In the genomic region with DNA sequence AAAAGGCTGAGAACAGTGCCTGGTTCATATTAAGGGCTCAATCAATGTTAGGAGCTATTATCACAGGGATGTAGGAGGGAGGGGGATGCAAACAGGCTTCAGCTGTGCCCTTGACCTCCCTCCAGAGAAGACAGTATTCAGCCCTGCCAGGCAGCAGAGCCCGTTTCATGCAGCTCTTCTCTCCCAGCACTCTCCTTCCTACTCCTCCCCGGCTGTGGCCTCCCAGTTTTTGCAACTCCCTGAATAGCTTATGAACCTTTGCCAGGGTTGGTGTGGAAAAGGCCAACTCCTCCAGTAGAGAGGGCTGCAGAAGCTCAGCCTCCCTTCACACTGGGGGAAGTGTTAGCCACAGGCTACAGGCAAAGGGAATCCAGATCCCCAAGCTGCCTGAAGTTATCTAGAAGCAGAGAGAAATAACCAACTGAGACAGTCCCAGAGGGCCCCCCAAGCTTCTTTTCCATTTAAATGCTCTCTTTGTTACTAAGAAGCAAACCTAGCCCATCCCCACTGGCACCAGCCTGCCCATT, we compare ENCODE assay signal across 20 cellular contexts. TPM values are rescaled to one million over a fixed set of nuclear protein-coding genes. Genes with fewer than 3 reads are reported as not detected.
DNase-seq lines count a peak whose midpoint lies in the region; ATAC-seq and TF ChIP-seq lines count a peak whose summit lies in the region.
"Had no signal": no experiment of that assay in that cellular context is flagged by ENCODE, and none has a peak within 500 bp of the region (broad histone marks: within the 10 kb centered on the region; RNA-seq: fewer than 3 reads in every experiment).

No MANE protein-coding gene starts in this region.

- intact Hi-C loops in left ventricle myocardium superior (cut with micrococcal nuclease) = no loop called here
- intact Hi-C loops in activated CD8-positive, alpha-beta T cell treated with anti-CD3 and anti-CD28 coated beads for 36 hours (cut with micrococcal nuclease) = no loop called here

- H3K4me3 ChIP-seq in parathyroid adenoma (ENCODE audit: low read depth, low read length) = no peak overlapping the region

- no peaks in the 10 kb centered on the region for H3K9me3 ChIP-seq in parathyroid adenoma (ENCODE audit: control insufficient read depth, low read length)

- TF ChIP-seq CTCF in brain (conservative IDR thresholded peaks at IDR 0.05) (no peak), parathyroid adenoma (IDR thresholded peaks at IDR 0.05) (no peak)
- no peak for TF ChIP-seq CTCF in activated CD8-positive, alpha-beta T cell treated with anti-CD3 and anti-CD28 coated beads for 36 hours (IDR thresholded peaks at IDR 0.05)

- POLR2A ChIA-PET in activated CD8-positive, alpha-beta T cell treated with anti-CD3 and anti-CD28 coated beads for 36 hours (lab: Charles Lee) = interaction anchor here (0.6 kb wide), 1 partner anchor 234 kb away, joined by 3 read pairs; no protein-coding TSS in a partner anchor

- CTCF ChIA-PET in activated CD8-positive, alpha-beta T cell treated with anti-CD3 and anti-CD28 coated beads for 36 hours (lab: Charles Lee) = no interaction called here

- peaks cover 0 to 7% (median under 1%) of the 10 kb centered on the region in 5 experiments for H3K9me3 Mint-ChIP-seq in brain
- no peaks in the 10 kb centered on the region for H3K9me3 Mint-ChIP-seq in activated CD8-positive, alpha-beta T cell treated with anti-CD3 and anti-CD28 coated beads for 36 hours
- no peaks in the 10 kb centered on the region for H3K9me3 Mint-ChIP-seq in activated T-cell treated with anti-CD3 and anti-CD28 coated beads, Interleukin-2, amount 50 U/mL, for 24 hours
- H3K9me3 Mint-ChIP-seq: activated naive CD8-positive, alpha-beta T cell treated with anti-CD3 and anti-CD28 coated beads, Interleukin-2, amount 50 U/mL, for 24 hours; activated T-cell treated with anti-CD3 and anti-CD28 coated beads, Interleukin-2, amount 50 U/mL, for 4 hours had no signal

- no peak overlapping the region for H3K4me2 ChIP-seq in parathyroid adenoma (ENCODE audit: low read length)
- H3K4me2 ChIP-seq: KMS-11 had no signal

- peaks cover 6% of the 10 kb centered on the region for H3K4me1 ChIP-seq in parathyroid adenoma

- no peaks in the 10 kb centered on the region for H3K79me2 ChIP-seq in parathyroid adenoma

- H3K36me3 Mint-ChIP-seq in brain = no peaks in the 10 kb centered on the region
- no peaks in the 10 kb centered on the region for H3K36me3 Mint-ChIP-seq in activated CD8-positive, alpha-beta T cell treated with anti-CD3 and anti-CD28 coated beads for 36 hours (ENCODE audit: low read depth)
- no peaks in the 10 kb centered on the region for H3K36me3 Mint-ChIP-seq in activated T-cell treated with anti-CD3 and anti-CD28 coated beads, Interleukin-2, amount 50 U/mL, for 24 hours (ENCODE audit: low read depth)

- peak; percentile 94 for ATAC-seq in left ventricle myocardium superior
- ATAC-seq in activated CD8-positive, alpha-beta T cell treated with anti-CD3 and anti-CD28 coated beads for 36 hours = no peak
- ATAC-seq: activated naive CD8-positive, alpha-beta T cell treated with anti-CD3 and anti-CD28 coated beads, Interleukin-2, amount 50 U/mL, for 24 hours; activated T-cell treated with anti-CD3 and anti-CD28 coated beads, Interleukin-2, amount 50 U/mL, for 4 hours had no signal

- no peaks in the 10 kb centered on the region for H3K27me3 Mint-ChIP-seq in brain
- H3K27me3 Mint-ChIP-seq in activated CD8-positive, alpha-beta T cell treated with anti-CD3 and anti-CD28 coated beads for 36 hours = no peaks in the 10 kb centered on the region
- H3K27me3 Mint-ChIP-seq in activated T-cell treated with anti-CD3 and anti-CD28 coated beads, Interleukin-2, amount 50 U/mL, for 24 hours = peaks cover 9% of the 10 kb centered on the region
- H3K27me3 Mint-ChIP-seq: activated naive CD8-positive, alpha-beta T cell treated with anti-CD3 and anti-CD28 coated beads, Interleukin-2, amount 50 U/mL, for 24 hours had no signal

- no peak overlapping the region for H3K27ac ChIP-seq in parathyroid adenoma
- H3K27ac ChIP-seq: KMS-11 had no signal

- H3K27ac Mint-ChIP-seq in brain = peak overlapping the region in 3 of 5 experiments; percentile 57 to 70 (median 64)
- no peak overlapping the region for H3K27ac Mint-ChIP-seq in activated CD8-positive, alpha-beta T cell treated with anti-CD3 and anti-CD28 coated beads for 36 hours
- no peak overlapping the region for H3K27ac Mint-ChIP-seq in activated T-cell treated with anti-CD3 and anti-CD28 coated beads, Interleukin-2, amount 50 U/mL, for 24 hours
- H3K27ac Mint-ChIP-seq: activated naive CD8-positive, alpha-beta T cell treated with anti-CD3 and anti-CD28 coated beads, Interleukin-2, amount 50 U/mL, for 24 hours had no signal

- H3K9ac ChIP-seq in parathyroid adenoma = no peak overlapping the region
- H3K9ac ChIP-seq: KMS-11 had no signal

- H3K27me3 ChIP-seq in parathyroid adenoma (ENCODE audit: control insufficient read depth, insufficient read depth, low read length) = no peaks in the 10 kb centered on the region

- peak; percentile 21 for DNase-seq in ELF-1 (ENCODE audit: low read depth, low spot score)
- peak; percentile 45 for DNase-seq in left ventricle myocardium superior
- DNase-seq in activated CD8-positive, alpha-beta T cell treated with anti-CD3 and anti-CD28 coated beads for 36 hours = no peak
- DNase-seq in OCI-M2 (lab: John Stamatoyannopoulos, UW; ENCODE audit: unreplicated experiment) = no peak
- no peak for DNase-seq in NCI-H524 treated with DMSO at 0.1 percent for 48 hours (lab: John Stamatoyannopoulos, UW)
- DNase-seq in activated T-cell treated with anti-CD3 and anti-CD28 coated beads, Interleukin-2, amount 50 U/mL, for 24 hours = no peak
- DNase-seq: activated CD4-positive, alpha-beta T cell treated with anti-CD3 and anti-CD28 coated beads for 4 hours; activated naive CD8-positive, alpha-beta T cell treated with anti-CD3 and anti-CD28 coated beads, Interleukin-2, amount 50 U/mL, for 24 hours; activated T-cell treated with anti-CD3 and anti-CD28 coated beads, Interleukin-2, amount 50 U/mL, for 4 hours; NCI-H1436; NCI-H69; stimulated activated CD4-positive, alpha-beta T cell treated with anti-CD3 and anti-CD28 coated beads, Interleukin-12 subunit alpha, Interleukin-12 subunit beta, amount 100 ng/mL, for 4 hours; T-helper 1 cell had no signal

- H3K4me3 Mint-ChIP-seq in brain = peak overlapping the region in 1 of 5 experiments; percentile 40
- no peak overlapping the region for H3K4me3 Mint-ChIP-seq in activated CD8-positive, alpha-beta T cell treated with anti-CD3 and anti-CD28 coated beads for 36 hours
- no peak overlapping the region for H3K4me3 Mint-ChIP-seq in activated T-cell treated with anti-CD3 and anti-CD28 coated beads, Interleukin-2, amount 50 U/mL, for 24 hours
- H3K4me3 Mint-ChIP-seq: activated naive CD8-positive, alpha-beta T cell treated with anti-CD3 and anti-CD28 coated beads, Interleukin-2, amount 50 U/mL, for 24 hours; activated T-cell treated with anti-CD3 and anti-CD28 coated beads, Interleukin-2, amount 50 U/mL, for 4 hours had no signal

- H2AFZ ChIP-seq in parathyroid adenoma = peak overlapping the region; percentile 7

- no peaks in the 10 kb centered on the region for H3K36me3 ChIP-seq in parathyroid adenoma (ENCODE audit: control insufficient read depth, insufficient read depth, low read length)

- peaks cover 6% of the 10 kb centered on the region for H3K4me1 Mint-ChIP-seq in brain
- H3K4me1 Mint-ChIP-seq in activated CD8-positive, alpha-beta T cell treated with anti-CD3 and anti-CD28 coated beads for 36 hours (ENCODE audit: low read depth) = no peaks in the 10 kb centered on the region
- no peaks in the 10 kb centered on the region for H3K4me1 Mint-ChIP-seq in activated T-cell treated with anti-CD3 and anti-CD28 coated beads, Interleukin-2, amount 50 U/mL, for 24 hours (ENCODE audit: low read depth)
- H3K4me1 Mint-ChIP-seq: activated naive CD8-positive, alpha-beta T cell treated with anti-CD3 and anti-CD28 coated beads, Interleukin-2, amount 50 U/mL, for 24 hours had no signal

RNA-seq across cellular contexts. Expression of a gene that starts 31.7 kb away (rescaled TPM):
- 18.8 TPM for polyA plus RNA-seq in brain (ENCODE audit: insufficient read depth, low read depth, low replicate concordance)
- 25.9 TPM for total RNA-seq in left ventricle myocardium superior
- total RNA-seq in activated CD8-positive, alpha-beta T cell treated with anti-CD3 and anti-CD28 coated beads for 36 hours = 1 to 10 TPM; 3.5 TPM

RNA-seq across cellular contexts. Expression of a gene that starts 52.3 kb away (rescaled TPM):
- not detected for polyA plus RNA-seq in brain (ENCODE audit: insufficient read depth, low read depth, low replicate concordance)
- total RNA-seq in left ventricle myocardium superior = 0.92 TPM
- under 1 TPM; 0.16 to 0.38 TPM for total RNA-seq in activated CD8-positive, alpha-beta T cell treated with anti-CD3 and anti-CD28 coated beads for 36 hours
- total RNA-seq: chondrocyte, epithelial cell of proximal tubule, osteoblast, RPMI7951 had no signal

Comparison
In these comparisons a context has a peak if more than half of its experiments do, and no peak if none do; other contexts are left out.
1. DNase-seq: peak in ELF-1 (single experiment) and left ventricle myocardium superior (single experiment); none in activated CD8-positive, alpha-beta T cell treated with anti-CD3 and anti-CD28 coated beads for 36 hours (single experiment), OCI-M2 (single experiment), NCI-H524 treated with DMSO at 0.1 percent for 48 hours (single experiment) and activated T-cell treated with anti-CD3 and anti-CD28 coated beads, Interleukin-2, amount 50 U/mL, for 24 hours (single experiment).
2. H3K27ac Mint-ChIP-seq: peak in brain (3 of 5); none in activated CD8-positive, alpha-beta T cell treated with anti-CD3 and anti-CD28 coated beads for 36 hours (single experiment) and activated T-cell treated with anti-CD3 and anti-CD28 coated beads, Interleukin-2, amount 50 U/mL, for 24 hours (single experiment).